Comparison of ENCODE assay signal across 1 cellular context in genomic region chr7:64313740-64314491, GRCh38.
A peak's percentile ranks its signal among the peaks of the same experiment; 100 is the strongest.
TF ChIP-seq lines count a peak whose summit lies in the region.

Gene ZNF736, plus strand, starts transcription at chr7:64313961. Its CDS starts 190 bp downstream, at chr7:64314151.

TF ChIP-seq in K562, 482 proteins besides CTCF, POLR2A, EP300 and RAD21 (continued from another document and continues in another):
- no peak for TF ChIP-seq ZBTB9 (CRISPR knock-in tag; IDR thresholded peaks at IDR 0.05)
- TF ChIP-seq SRSF7 (optimal IDR thresholded peaks at IDR 0.05; ENCODE audit: low read depth, low read length) = no peak
- no peak for TF ChIP-seq SRSF3 (IDR thresholded peaks at IDR 0.05; ENCODE audit: insufficient read depth, low read length)
- no peak for TF ChIP-seq ETS2 (tag; IDR thresholded peaks at IDR 0.05; ENCODE audit: borderline replicate concordance, poor library complexity, severe bottlenecking)
- TF ChIP-seq GTF2E2 (tag; IDR thresholded peaks at IDR 0.05) = peak; percentile 63; the same call in 1 of the 2 replicates
- no peak for TF ChIP-seq ZNF589 (CRISPR knock-in tag; IDR thresholded peaks at IDR 0.05; ENCODE audit: low read depth)
- no peak for TF ChIP-seq NR0B1 (IDR thresholded peaks at IDR 0.05; ENCODE audit: partially characterized antibody)
- no peak for TF ChIP-seq ZNF174 (CRISPR knock-in tag; IDR thresholded peaks at IDR 0.05)
- peak; percentile 89 for TF ChIP-seq SUPT5H (IDR thresholded peaks at IDR 0.05)
- TF ChIP-seq RCOR1 (IDR thresholded peaks at IDR 0.05; ENCODE audit: borderline replicate concordance in 1 of 2, low read depth in 2 of 2, low read length in 2 of 2) = no peak
- no peak for TF ChIP-seq ZNF239 (CRISPR knock-in tag; IDR thresholded peaks at IDR 0.05)
- TF ChIP-seq CXXC5 (CRISPR knock-in tag; IDR thresholded peaks at IDR 0.05) = no peak; the same call in 1 of the 2 replicates
- peak; percentile 79 for TF ChIP-seq ZBTB40 (IDR thresholded peaks at IDR 0.05)
- TF ChIP-seq ZBTB40 (CRISPR knock-in tag; IDR thresholded peaks at IDR 0.05) = no peak
- no peak for TF ChIP-seq NFATC3 (IDR thresholded peaks at IDR 0.05)
- TF ChIP-seq MCM2 (IDR thresholded peaks at IDR 0.05; ENCODE audit: low read depth) = no peak
- peak; percentile 41 for TF ChIP-seq ELF1 (tag; IDR thresholded peaks at IDR 0.05)
- TF ChIP-seq ZNF175 (CRISPR knock-in tag; IDR thresholded peaks at IDR 0.05; ENCODE audit: low read depth) = no peak
- 0 out of 2 replicates have a peak, but pooled peaks have one; percentile 15 for TF ChIP-seq CBX1 (IDR thresholded peaks at IDR 0.05; ENCODE audit: low read depth)
- TF ChIP-seq PURB (CRISPR knock-in tag; IDR thresholded peaks at IDR 0.05; ENCODE audit: low read depth) = no peak
- no peak for TF ChIP-seq FOXJ3 (CRISPR knock-in tag; IDR thresholded peaks at IDR 0.05)
- no peak for TF ChIP-seq RBM22 (IDR thresholded peaks at IDR 0.05; ENCODE audit: low read depth, low read length, poor library complexity, severe bottlenecking)
- no peak for TF ChIP-seq ARID3A (IDR thresholded peaks at IDR 0.05; ENCODE audit: borderline replicate concordance, low read depth, low read length)
- no peak for TF ChIP-seq SIRT6 (IDR thresholded peaks at IDR 0.05; ENCODE audit: low read depth, low read length)
- TF ChIP-seq TBP (optimal IDR thresholded peaks at IDR 0.05; ENCODE audit: low read depth, low read length) = peak; percentile 77
- TF ChIP-seq ETS1 (conservative IDR thresholded peaks at IDR 0.05; ENCODE audit: control insufficient read depth, low read depth, low read length) = no peak
- TF ChIP-seq ZNF282 (CRISPR knock-in tag; IDR thresholded peaks at IDR 0.05) = no peak
- TF ChIP-seq HEY1 (CRISPR knock-in tag; IDR thresholded peaks at IDR 0.05; ENCODE audit: borderline replicate concordance) = no peak
- no peak for TF ChIP-seq PBX2 (CRISPR knock-in tag; IDR thresholded peaks at IDR 0.05; ENCODE audit: low read depth)
- TF ChIP-seq PBX2 (tag; conservative IDR thresholded peaks at IDR 0.05; ENCODE audit: low read depth) = peak; percentile 58
- TF ChIP-seq MYC (IDR thresholded peaks at IDR 0.05; ENCODE audit: low read depth, low read length) = peak; percentile 9; the same call in 1 of the 2 replicates
- no peak for TF ChIP-seq MYC (CRISPR knock-in tag; IDR thresholded peaks at IDR 0.05; ENCODE audit: borderline replicate concordance, low read depth)
- no peak for TF ChIP-seq ZNF253 (CRISPR knock-in tag; conservative IDR thresholded peaks at IDR 0.05)
- TF ChIP-seq TOE1 (IDR thresholded peaks at IDR 0.05; ENCODE audit: borderline replicate concordance) = no peak
- no peak for TF ChIP-seq TOE1 (CRISPR knock-in tag; IDR thresholded peaks at IDR 0.05; ENCODE audit: borderline replicate concordance, low read depth)
- TF ChIP-seq SREBF1 (IDR thresholded peaks at IDR 0.05; ENCODE audit: borderline replicate concordance, low read depth, low read length) = no peak
- no peak for TF ChIP-seq RHOXF2B (CRISPR knock-in tag; conservative IDR thresholded peaks at IDR 0.05)
- TF ChIP-seq NKRF (IDR thresholded peaks at IDR 0.05; ENCODE audit: borderline replicate concordance) = peak; percentile 46; the same call in 1 of the 2 replicates
- TF ChIP-seq PPARD (CRISPR knock-in tag; IDR thresholded peaks at IDR 0.05) = no peak
- TF ChIP-seq STAT6 (CRISPR knock-in tag; IDR thresholded peaks at IDR 0.05) = no peak
- no peak for TF ChIP-seq ZNF445 (CRISPR knock-in tag; IDR thresholded peaks at IDR 0.05; ENCODE audit: low read depth)
